1 cellular context compared by ENCODE assay signal in the genomic region with DNA sequence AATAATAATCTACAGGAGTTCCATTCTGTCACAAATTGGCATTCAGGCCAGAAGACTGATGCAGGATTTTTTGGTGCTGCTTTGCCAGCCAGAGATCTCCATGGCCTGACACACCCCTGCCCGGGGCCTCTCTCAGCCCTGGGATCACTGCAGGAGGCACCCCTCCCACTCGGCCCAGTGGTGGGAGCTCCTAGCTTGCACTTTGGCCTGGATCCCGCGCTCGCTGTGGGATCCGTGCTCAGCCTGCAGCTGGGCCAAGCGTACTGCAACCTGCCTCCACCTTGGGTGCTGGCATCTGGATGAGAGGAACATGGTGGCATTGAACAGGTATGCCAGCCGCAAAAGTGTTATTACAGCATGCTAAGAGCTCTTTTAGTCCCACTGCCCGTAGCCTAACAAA.
TF ChIP-seq lines count a peak whose summit lies in the region.

No MANE protein-coding gene starts in this region.

TF ChIP-seq in HepG2, 621 proteins besides CTCF, POLR2A, EP300 and RAD21 (continued from another document):
- TF ChIP-seq, protein P1, sequence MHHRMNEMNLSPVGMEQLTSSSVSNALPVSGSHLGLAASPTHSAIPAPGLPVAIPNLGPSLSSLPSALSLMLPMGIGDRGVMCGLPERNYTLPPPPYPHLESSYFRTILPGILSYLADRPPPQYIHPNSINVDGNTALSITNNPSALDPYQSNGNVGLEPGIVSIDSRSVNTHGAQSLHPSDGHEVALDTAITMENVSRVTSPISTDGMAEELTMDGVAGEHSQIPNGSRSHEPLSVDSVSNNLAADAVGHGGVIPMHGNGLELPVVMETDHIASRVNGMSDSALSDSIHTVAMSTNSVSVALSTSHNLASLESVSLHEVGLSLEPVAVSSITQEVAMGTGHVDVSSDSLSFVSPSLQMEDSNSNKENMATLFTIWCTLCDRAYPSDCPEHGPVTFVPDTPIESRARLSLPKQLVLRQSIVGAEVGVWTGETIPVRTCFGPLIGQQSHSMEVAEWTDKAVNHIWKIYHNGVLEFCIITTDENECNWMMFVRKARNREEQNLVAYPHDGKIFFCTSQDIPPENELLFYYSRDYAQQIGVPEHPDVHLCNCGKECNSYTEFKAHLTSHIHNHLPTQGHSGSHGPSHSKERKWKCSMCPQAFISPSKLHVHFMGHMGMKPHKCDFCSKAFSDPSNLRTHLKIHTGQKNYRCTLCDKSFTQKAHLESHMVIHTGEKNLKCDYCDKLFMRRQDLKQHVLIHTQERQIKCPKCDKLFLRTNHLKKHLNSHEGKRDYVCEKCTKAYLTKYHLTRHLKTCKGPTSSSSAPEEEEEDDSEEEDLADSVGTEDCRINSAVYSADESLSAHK (CRISPR knock-in tag; IDR thresholded peaks at IDR 0.05; ENCODE audit: borderline replicate concordance) = no peak
- TF ChIP-seq RELA (CRISPR knock-in tag; IDR thresholded peaks at IDR 0.05) (no peak), SMAD1 (CRISPR knock-in tag; IDR thresholded peaks at IDR 0.05; ENCODE audit: borderline replicate concordance, low read depth) (no peak), ZSCAN25 (CRISPR knock-in tag; IDR thresholded peaks at IDR 0.05) (peak; percentile 81), HNRNPH1 (optimal IDR thresholded peaks at IDR 0.05; ENCODE audit: low read depth, low read length) (no peak), SATB2 (CRISPR knock-in tag; IDR thresholded peaks at IDR 0.05) (no peak), TARDBP (CRISPR knock-in tag; IDR thresholded peaks at IDR 0.05) (no peak), FOSL2 (CRISPR knock-in tag; IDR thresholded peaks at IDR 0.05) (no peak), PPARG (CRISPR knock-in tag; conservative IDR thresholded peaks at IDR 0.05) (0 out of 2 replicates have a peak, but pooled peaks have one; percentile 26), SALL1 (CRISPR knock-in tag; IDR thresholded peaks at IDR 0.05) (peak; percentile 18; the same call in 1 of the 2 replicates), HNF4A (CRISPR knock-in tag; IDR thresholded peaks at IDR 0.05) (peak; percentile 37; the same call in 1 of the 2 replicates), NFRKB (IDR thresholded peaks at IDR 0.05) (no peak), ZNF883 (CRISPR knock-in tag; IDR thresholded peaks at IDR 0.05; ENCODE audit: not compliant biosample characterization) (no peak), SALL2 (CRISPR knock-in tag; IDR thresholded peaks at IDR 0.05) (no peak), ELF1 (CRISPR knock-in tag; IDR thresholded peaks at IDR 0.05) (no peak)
- TF ChIP-seq, protein P2, sequence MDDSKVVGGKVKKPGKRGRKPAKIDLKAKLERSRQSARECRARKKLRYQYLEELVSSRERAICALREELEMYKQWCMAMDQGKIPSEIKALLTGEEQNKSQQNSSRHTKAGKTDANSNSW (CRISPR knock-in tag; IDR thresholded peaks at IDR 0.05; ENCODE audit: borderline replicate concordance) = no peak
- TF ChIP-seq, protein P3, sequence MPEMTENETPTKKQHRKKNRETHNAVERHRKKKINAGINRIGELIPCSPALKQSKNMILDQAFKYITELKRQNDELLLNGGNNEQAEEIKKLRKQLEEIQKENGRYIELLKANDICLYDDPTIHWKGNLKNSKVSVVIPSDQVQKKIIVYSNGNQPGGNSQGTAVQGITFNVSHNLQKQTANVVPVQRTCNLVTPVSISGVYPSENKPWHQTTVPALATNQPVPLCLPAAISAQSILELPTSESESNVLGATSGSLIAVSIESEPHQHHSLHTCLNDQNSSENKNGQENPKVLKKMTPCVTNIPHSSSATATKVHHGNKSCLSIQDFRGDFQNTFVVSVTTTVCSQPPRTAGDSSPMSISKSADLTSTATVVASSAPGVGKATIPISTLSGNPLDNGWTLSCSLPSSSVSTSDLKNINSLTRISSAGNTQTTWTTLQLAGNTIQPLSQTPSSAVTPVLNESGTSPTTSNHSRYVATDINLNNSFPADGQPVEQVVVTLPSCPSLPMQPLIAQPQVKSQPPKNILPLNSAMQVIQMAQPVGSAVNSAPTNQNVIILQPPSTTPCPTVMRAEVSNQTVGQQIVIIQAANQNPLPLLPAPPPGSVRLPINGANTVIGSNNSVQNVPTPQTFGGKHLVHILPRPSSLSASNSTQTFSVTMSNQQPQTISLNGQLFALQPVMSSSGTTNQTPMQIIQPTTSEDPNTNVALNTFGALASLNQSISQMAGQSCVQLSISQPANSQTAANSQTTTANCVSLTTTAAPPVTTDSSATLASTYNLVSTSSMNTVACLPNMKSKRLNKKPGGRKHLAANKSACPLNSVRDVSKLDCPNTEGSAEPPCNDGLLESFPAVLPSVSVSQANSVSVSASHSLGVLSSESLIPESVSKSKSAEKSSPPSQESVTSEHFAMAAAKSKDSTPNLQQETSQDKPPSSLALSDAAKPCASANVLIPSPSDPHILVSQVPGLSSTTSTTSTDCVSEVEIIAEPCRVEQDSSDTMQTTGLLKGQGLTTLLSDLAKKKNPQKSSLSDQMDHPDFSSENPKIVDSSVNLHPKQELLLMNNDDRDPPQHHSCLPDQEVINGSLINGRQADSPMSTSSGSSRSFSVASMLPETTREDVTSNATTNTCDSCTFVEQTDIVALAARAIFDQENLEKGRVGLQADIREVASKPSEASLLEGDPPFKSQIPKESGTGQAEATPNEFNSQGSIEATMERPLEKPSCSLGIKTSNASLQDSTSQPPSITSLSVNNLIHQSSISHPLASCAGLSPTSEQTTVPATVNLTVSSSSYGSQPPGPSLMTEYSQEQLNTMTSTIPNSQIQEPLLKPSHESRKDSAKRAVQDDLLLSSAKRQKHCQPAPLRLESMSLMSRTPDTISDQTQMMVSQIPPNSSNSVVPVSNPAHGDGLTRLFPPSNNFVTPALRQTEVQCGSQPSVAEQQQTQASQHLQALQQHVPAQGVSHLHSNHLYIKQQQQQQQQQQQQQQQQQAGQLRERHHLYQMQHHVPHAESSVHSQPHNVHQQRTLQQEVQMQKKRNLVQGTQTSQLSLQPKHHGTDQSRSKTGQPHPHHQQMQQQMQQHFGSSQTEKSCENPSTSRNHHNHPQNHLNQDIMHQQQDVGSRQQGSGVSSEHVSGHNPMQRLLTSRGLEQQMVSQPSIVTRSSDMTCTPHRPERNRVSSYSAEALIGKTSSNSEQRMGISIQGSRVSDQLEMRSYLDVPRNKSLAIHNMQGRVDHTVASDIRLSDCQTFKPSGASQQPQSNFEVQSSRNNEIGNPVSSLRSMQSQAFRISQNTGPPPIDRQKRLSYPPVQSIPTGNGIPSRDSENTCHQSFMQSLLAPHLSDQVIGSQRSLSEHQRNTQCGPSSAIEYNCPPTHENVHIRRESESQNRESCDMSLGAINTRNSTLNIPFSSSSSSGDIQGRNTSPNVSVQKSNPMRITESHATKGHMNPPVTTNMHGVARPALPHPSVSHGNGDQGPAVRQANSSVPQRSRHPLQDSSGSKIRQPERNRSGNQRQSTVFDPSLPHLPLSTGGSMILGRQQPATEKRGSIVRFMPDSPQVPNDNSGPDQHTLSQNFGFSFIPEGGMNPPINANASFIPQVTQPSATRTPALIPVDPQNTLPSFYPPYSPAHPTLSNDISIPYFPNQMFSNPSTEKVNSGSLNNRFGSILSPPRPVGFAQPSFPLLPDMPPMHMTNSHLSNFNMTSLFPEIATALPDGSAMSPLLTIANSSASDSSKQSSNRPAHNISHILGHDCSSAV (CRISPR knock-in tag; IDR thresholded peaks at IDR 0.05; ENCODE audit: borderline replicate concordance) = no peak
- TF ChIP-seq, protein P4, sequence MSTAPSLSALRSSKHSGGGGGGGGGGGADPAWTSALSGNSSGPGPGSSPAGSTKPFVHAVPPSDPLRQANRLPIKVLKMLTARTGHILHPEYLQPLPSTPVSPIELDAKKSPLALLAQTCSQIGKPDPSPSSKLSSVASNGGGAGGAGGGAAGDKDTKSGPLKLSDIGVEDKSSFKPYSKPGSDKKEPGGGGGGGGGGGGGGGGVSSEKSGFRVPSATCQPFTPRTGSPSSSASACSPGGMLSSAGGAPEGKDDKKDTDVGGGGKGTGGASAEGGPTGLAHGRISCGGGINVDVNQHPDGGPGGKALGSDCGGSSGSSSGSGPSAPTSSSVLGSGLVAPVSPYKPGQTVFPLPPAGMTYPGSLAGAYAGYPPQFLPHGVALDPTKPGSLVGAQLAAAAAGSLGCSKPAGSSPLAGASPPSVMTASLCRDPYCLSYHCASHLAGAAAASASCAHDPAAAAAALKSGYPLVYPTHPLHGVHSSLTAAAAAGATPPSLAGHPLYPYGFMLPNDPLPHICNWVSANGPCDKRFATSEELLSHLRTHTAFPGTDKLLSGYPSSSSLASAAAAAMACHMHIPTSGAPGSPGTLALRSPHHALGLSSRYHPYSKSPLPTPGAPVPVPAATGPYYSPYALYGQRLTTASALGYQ (CRISPR knock-in tag; IDR thresholded peaks at IDR 0.05) = no peak
- TF ChIP-seq, protein P5, sequence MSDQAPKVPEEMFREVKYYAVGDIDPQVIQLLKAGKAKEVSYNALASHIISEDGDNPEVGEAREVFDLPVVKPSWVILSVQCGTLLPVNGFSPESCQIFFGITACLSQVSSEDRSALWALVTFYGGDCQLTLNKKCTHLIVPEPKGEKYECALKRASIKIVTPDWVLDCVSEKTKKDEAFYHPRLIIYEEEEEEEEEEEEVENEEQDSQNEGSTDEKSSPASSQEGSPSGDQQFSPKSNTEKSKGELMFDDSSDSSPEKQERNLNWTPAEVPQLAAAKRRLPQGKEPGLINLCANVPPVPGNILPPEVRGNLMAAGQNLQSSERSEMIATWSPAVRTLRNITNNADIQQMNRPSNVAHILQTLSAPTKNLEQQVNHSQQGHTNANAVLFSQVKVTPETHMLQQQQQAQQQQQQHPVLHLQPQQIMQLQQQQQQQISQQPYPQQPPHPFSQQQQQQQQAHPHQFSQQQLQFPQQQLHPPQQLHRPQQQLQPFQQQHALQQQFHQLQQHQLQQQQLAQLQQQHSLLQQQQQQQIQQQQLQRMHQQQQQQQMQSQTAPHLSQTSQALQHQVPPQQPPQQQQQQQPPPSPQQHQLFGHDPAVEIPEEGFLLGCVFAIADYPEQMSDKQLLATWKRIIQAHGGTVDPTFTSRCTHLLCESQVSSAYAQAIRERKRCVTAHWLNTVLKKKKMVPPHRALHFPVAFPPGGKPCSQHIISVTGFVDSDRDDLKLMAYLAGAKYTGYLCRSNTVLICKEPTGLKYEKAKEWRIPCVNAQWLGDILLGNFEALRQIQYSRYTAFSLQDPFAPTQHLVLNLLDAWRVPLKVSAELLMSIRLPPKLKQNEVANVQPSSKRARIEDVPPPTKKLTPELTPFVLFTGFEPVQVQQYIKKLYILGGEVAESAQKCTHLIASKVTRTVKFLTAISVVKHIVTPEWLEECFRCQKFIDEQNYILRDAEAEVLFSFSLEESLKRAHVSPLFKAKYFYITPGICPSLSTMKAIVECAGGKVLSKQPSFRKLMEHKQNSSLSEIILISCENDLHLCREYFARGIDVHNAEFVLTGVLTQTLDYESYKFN (CRISPR knock-in tag; conservative IDR thresholded peaks at IDR 0.05) = no peak
- TF ChIP-seq, protein P6, sequence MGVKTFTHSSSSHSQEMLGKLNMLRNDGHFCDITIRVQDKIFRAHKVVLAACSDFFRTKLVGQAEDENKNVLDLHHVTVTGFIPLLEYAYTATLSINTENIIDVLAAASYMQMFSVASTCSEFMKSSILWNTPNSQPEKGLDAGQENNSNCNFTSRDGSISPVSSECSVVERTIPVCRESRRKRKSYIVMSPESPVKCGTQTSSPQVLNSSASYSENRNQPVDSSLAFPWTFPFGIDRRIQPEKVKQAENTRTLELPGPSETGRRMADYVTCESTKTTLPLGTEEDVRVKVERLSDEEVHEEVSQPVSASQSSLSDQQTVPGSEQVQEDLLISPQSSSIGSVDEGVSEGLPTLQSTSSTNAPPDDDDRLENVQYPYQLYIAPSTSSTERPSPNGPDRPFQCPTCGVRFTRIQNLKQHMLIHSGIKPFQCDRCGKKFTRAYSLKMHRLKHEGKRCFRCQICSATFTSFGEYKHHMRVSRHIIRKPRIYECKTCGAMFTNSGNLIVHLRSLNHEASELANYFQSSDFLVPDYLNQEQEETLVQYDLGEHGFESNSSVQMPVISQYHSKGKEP (CRISPR knock-in tag; IDR thresholded peaks at IDR 0.05) = no peak
- TF ChIP-seq, protein P7, sequence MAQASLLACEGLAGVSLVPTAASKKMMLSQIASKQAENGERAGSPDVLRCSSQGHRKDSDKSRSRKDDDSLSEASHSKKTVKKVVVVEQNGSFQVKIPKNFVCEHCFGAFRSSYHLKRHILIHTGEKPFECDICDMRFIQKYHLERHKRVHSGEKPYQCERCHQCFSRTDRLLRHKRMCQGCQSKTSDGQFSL (CRISPR knock-in tag; IDR thresholded peaks at IDR 0.05) = no peak
- TF ChIP-seq, protein P8, sequence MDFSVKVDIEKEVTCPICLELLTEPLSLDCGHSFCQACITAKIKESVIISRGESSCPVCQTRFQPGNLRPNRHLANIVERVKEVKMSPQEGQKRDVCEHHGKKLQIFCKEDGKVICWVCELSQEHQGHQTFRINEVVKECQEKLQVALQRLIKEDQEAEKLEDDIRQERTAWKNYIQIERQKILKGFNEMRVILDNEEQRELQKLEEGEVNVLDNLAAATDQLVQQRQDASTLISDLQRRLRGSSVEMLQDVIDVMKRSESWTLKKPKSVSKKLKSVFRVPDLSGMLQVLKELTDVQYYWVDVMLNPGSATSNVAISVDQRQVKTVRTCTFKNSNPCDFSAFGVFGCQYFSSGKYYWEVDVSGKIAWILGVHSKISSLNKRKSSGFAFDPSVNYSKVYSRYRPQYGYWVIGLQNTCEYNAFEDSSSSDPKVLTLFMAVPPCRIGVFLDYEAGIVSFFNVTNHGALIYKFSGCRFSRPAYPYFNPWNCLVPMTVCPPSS (IDR thresholded peaks at IDR 0.05) = no peak
- TF ChIP-seq, protein P9, sequence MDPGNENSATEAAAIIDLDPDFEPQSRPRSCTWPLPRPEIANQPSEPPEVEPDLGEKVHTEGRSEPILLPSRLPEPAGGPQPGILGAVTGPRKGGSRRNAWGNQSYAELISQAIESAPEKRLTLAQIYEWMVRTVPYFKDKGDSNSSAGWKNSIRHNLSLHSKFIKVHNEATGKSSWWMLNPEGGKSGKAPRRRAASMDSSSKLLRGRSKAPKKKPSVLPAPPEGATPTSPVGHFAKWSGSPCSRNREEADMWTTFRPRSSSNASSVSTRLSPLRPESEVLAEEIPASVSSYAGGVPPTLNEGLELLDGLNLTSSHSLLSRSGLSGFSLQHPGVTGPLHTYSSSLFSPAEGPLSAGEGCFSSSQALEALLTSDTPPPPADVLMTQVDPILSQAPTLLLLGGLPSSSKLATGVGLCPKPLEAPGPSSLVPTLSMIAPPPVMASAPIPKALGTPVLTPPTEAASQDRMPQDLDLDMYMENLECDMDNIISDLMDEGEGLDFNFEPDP (CRISPR knock-in tag; conservative IDR thresholded peaks at IDR 0.05) = no peak
- TF ChIP-seq, protein P10, sequence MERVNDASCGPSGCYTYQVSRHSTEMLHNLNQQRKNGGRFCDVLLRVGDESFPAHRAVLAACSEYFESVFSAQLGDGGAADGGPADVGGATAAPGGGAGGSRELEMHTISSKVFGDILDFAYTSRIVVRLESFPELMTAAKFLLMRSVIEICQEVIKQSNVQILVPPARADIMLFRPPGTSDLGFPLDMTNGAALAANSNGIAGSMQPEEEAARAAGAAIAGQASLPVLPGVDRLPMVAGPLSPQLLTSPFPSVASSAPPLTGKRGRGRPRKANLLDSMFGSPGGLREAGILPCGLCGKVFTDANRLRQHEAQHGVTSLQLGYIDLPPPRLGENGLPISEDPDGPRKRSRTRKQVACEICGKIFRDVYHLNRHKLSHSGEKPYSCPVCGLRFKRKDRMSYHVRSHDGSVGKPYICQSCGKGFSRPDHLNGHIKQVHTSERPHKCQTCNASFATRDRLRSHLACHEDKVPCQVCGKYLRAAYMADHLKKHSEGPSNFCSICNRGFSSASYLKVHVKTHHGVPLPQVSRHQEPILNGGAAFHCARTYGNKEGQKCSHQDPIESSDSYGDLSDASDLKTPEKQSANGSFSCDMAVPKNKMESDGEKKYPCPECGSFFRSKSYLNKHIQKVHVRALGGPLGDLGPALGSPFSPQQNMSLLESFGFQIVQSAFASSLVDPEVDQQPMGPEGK (CRISPR knock-in tag; IDR thresholded peaks at IDR 0.05) = no peak
